8 cellular contexts compared by ENCODE assay signal in the genomic region with DNA sequence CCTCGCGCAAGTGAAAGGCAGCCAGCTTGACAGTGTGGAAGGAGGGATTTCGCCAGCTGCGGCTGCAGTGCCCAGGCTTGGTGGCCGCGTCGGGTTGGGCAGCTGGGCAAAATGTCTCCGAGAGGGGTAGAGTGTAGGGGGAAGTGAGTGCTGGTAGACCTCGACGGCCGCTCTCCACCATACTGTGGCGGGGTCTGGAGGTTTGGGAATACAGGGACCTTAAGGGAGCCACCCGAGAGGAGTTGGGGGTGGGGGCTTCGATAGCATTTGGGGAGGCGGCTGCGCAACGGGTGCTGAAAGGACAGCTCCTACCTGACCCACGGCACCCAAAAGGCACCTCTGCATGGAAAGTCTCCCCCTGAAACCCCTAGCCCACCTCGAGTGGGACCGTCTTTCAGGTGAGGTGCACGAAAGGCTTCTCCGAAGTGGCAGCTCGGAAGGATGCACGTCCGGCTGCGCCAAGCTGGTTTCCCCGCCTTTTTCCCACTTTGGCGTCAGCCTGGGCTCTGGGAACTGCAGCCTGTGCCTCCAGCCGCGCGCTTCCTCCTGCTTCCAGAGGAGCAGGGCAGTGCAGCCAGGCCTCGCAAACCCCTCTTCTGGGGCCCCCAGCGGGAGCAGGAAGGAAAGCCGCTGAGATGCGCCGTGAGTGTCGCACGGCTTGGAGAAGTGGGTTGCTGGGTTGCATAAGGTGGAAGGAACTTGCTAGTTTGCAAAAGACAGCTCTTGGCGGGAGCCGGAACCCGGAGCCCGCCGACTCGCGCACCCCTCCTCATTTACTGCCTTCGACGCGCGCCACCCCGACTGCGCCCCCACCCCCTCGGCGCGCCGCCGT. TPM values are rescaled to one million over a fixed set of nuclear protein-coding genes. Genes with fewer than 3 reads are reported as not detected.
DNase-seq lines count a peak whose midpoint lies in the region; ATAC-seq and TF ChIP-seq lines count a peak whose summit lies in the region.

No MANE protein-coding gene starts in this region.

- dilution Hi-C loops in IMR-90 (cut with HindIII; ENCODE audit: low sequenced_read_pairs, unreplicated experiment), result no loop called here

- H3K9me3 ChIP-seq in Caco-2 (no peaks in the 10 kb centered on the region), IMR-90 (ENCODE audit: control insufficient read depth, insufficient read depth, low read length) (no peaks in the 10 kb centered on the region), right atrium auricular region (no peaks in the 10 kb centered on the region)

- TF ChIP-seq CTCF in Caco-2 (IDR thresholded peaks at IDR 0.05; ENCODE audit: insufficient read depth in 1 of 2, low read depth in 1 of 2, low read length in 1 of 2, severe bottlenecking in 1 of 2, unreplicated experiment in 1 of 2), result no peak
- TF ChIP-seq CTCF in IMR-90 (conservative IDR thresholded peaks at IDR 0.05; ENCODE audit: low read depth, low read length), result no peak
- TF ChIP-seq CTCF in right atrium auricular region (IDR thresholded peaks at IDR 0.05), result no peak
- TF ChIP-seq CTCF in progenitor cell of endocrine pancreas (IDR thresholded peaks at IDR 0.05; ENCODE audit: unreplicated experiment), result no peak

- no peak overlapping the region for H3K18ac ChIP-seq in IMR-90 (ENCODE audit: low read depth, low read length)

- H2AFZ ChIP-seq in IMR-90 (replicated peaks; ENCODE audit: low read length, poor library complexity), result peak overlapping the region; percentile 80

- no peaks in the 10 kb centered on the region for H3K27me3 Mint-ChIP-seq in Caco-2 (ENCODE audit: insufficient read depth, unreplicated experiment)
- H3K27me3 Mint-ChIP-seq in progenitor cell of endocrine pancreas, result no peaks in the 10 kb centered on the region

- WGBS in IMR-90 (ENCODE audit: extremely low coverage in 2 of 2, insufficient read length in 1 of 2), 2 experiments, result 0% methylated on average over 11 of the region's 56 CpGs; no CpG with 5 or more reads in 1 of the 2 experiments

- H3K56ac ChIP-seq in IMR-90 (ENCODE audit: extremely low read depth, insufficient read depth, low read length), result peak overlapping the region; percentile 59; the same call in 1 of the 2 replicates

- BruUV-seq in Caco-2 (replicated peaks; lab: Mats Ljungman, UMichigan) (TSS peak; percentile 46), IMR-90 (replicated peaks; lab: Mats Ljungman, UMichigan) (no TSS peak)

- H3K4me1 Mint-ChIP-seq in Caco-2 (ENCODE audit: low read depth, unreplicated experiment), result peaks cover 12% of the 10 kb centered on the region
- peaks cover 26% of the 10 kb centered on the region for H3K4me1 Mint-ChIP-seq in progenitor cell of endocrine pancreas (ENCODE audit: low read depth)

- no peak overlapping the region for H3K14ac ChIP-seq in IMR-90 (replicated peaks; ENCODE audit: low read depth, low read length)

- DNase-seq in Caco-2 (peak; percentile 77 to 83), IMR-90 (peak; percentile 65), amygdala (lab: John Stamatoyannopoulos, UW) (peak in 47 of 56 donors; percentile 17 to 93 (median 67)), right atrium auricular region (ENCODE audit: low spot score) (peak; percentile 77), progenitor cell of endocrine pancreas (ENCODE audit: low spot score, unreplicated experiment) (peak; percentile 49)

- H2BK15ac ChIP-seq in IMR-90 (ENCODE audit: low read depth, low read length), result no peak overlapping the region

- H3K4me3 Mint-ChIP-seq in Caco-2 (ENCODE audit: unreplicated experiment) (peak overlapping the region; percentile 80), progenitor cell of endocrine pancreas (ENCODE audit: low read depth) (peak overlapping the region; percentile 91)

- no peak overlapping the region for H2BK120ac ChIP-seq in IMR-90 (ENCODE audit: low read depth, low read length)

- CTCF ChIA-PET in Caco-2 (lab: Charles Lee), result interaction anchor here (0.6 to 1.7 kb wide), 4 partner anchors 29 to 149 kb away, joined by 3 to 7 read pairs (median 5); a partner anchor contains a TSS
- CTCF ChIA-PET in IMR-90 (lab: Yijun Ruan, JAX), result interaction anchor here (0.6 to 1.0 kb wide), 2 partner anchors 28 to 841 kb away, joined by 3 to 8 read pairs; no protein-coding TSS in a partner anchor

- POLR2A ChIA-PET in Caco-2 (lab: Charles Lee) (interaction anchor here (0.5 to 1.7 kb wide), 3 partner anchors 30 to 42 kb away, joined by 3 to 8 read pairs (median 4); a partner anchor contains a TSS), IMR-90 (lab: Charles Lee; ENCODE audit: unreplicated experiment) (interaction anchor here (0.6 to 1.1 kb wide), 3 partner anchors 14 to 393 kb away, joined by 3 read pairs; no protein-coding TSS in a partner anchor)

- H3K4me2 ChIP-seq in IMR-90 (ENCODE audit: low read depth, low read length), result peak overlapping the region; percentile 94

- H3K4me3 ChIP-seq in Caco-2 (ENCODE audit: low read depth, low read length), result peak overlapping the region; percentile 78
- peak overlapping the region; percentile 90 for H3K4me3 ChIP-seq in IMR-90 (ENCODE audit: insufficient read depth, low read depth, low read length)
- peak overlapping the region; percentile 98 to 100 for H3K4me3 ChIP-seq in right atrium auricular region

- TF ChIP-seq POLR2A in IMR-90 (IDR thresholded peaks at IDR 0.05; ENCODE audit: low read depth, low read length), result no peak
- peak; percentile 54 for TF ChIP-seq POLR2A in Raji (IDR thresholded peaks at IDR 0.05; ENCODE audit: insufficient read depth, low read depth, low read length)

- H3K27ac Mint-ChIP-seq in Caco-2 (ENCODE audit: unreplicated experiment) (peak overlapping the region; percentile 88), progenitor cell of endocrine pancreas (peak overlapping the region; percentile 98)

- peak overlapping the region; percentile 88 for H2AK9ac ChIP-seq in IMR-90 (replicated peaks; ENCODE audit: low read depth, low read length, poor library complexity)

- H3K9me1 ChIP-seq in IMR-90 (ENCODE audit: insufficient read depth, low read length), result peaks cover 12% of the 10 kb centered on the region

- H3K23ac ChIP-seq in IMR-90 (ENCODE audit: low read depth, low read length), result peak overlapping the region; percentile 76; the same call in 1 of the 2 replicates

- H3K9me3 Mint-ChIP-seq in Caco-2 (ENCODE audit: unreplicated experiment) (no peaks in the 10 kb centered on the region), progenitor cell of endocrine pancreas (ENCODE audit: low read depth) (no peaks in the 10 kb centered on the region)

- no peak overlapping the region for H4K91ac ChIP-seq in IMR-90 (ENCODE audit: insufficient read depth, low read depth, low read length)

- H4K8ac ChIP-seq in IMR-90 (ENCODE audit: low read depth in 2 of 2, low read length in 2 of 2), result peak overlapping the region in 1 of 2 experiments; percentile 35; a peak in 1 of 4 replicates

- H2BK5ac ChIP-seq in IMR-90 (ENCODE audit: low read depth, low read length, poor library complexity, severe bottlenecking), result no peak overlapping the region

- peak; percentile 13 for ATAC-seq in GM21360 (IDR thresholded peaks at IDR 0.05; ENCODE audit: unreplicated experiment)
- peak; percentile 46 for ATAC-seq in IMR-90 (ENCODE audit: low read depth)
- ATAC-seq in HG02763 (IDR thresholded peaks at IDR 0.05; ENCODE audit: unreplicated experiment), result no peak

- peak overlapping the region; percentile 39; the same call in 1 of the 2 replicates for H3K4ac ChIP-seq in IMR-90 (ENCODE audit: low read depth, low read length)

- H3K36me3 Mint-ChIP-seq in Caco-2 (ENCODE audit: insufficient read depth, unreplicated experiment) (peaks cover 71% of the 10 kb centered on the region), progenitor cell of endocrine pancreas (ENCODE audit: insufficient read depth) (peaks cover 27% of the 10 kb centered on the region)

- peaks cover 15 to 56% of the 10 kb centered on the region in 2 experiments for H3K79me1 ChIP-seq in IMR-90 (ENCODE audit: low read depth in 1 of 2, low read length in 2 of 2)

- peaks cover 38% of the 10 kb centered on the region for H4K20me1 ChIP-seq in IMR-90 (ENCODE audit: insufficient read depth, low read length)

- intact Hi-C loops in Caco-2 (cut with micrococcal nuclease; ENCODE audit: unreplicated experiment), result loop anchor here (1.0 to 5.0 kb wide), 2 partner anchors 39 to 119 kb away; a partner anchor contains a TSS
- intact Hi-C loops in IMR-90 (cut with micrococcal nuclease), result no loop called here

- peaks cover 15% of the 10 kb centered on the region for H3K4me1 ChIP-seq in Caco-2
- peaks cover 7% of the 10 kb centered on the region for H3K4me1 ChIP-seq in IMR-90 (ENCODE audit: control insufficient read depth, insufficient read depth, low read length)
- H3K4me1 ChIP-seq in right atrium auricular region, result peaks cover 0 to 29% of the 10 kb centered on the region in 2 donors

- 0 out of 2 replicates have a peak overlapping the region, but pooled peaks have one; percentile 7 for H2AK5ac ChIP-seq in IMR-90 (ENCODE audit: low read depth, low read length)

- H3K27ac ChIP-seq in IMR-90 (ENCODE audit: insufficient read depth, low read length) (peak overlapping the region; percentile 6), right atrium auricular region (peak overlapping the region; percentile 100)

- TF ChIP-seq RAD21 in IMR-90 (IDR thresholded peaks at IDR 0.05; ENCODE audit: low read length), result no peak

- H3K36me3 ChIP-seq in Caco-2 (ENCODE audit: control insufficient read depth, insufficient read depth, low read length), result peaks cover 2% of the 10 kb centered on the region
- peaks cover 29% of the 10 kb centered on the region for H3K36me3 ChIP-seq in IMR-90 (ENCODE audit: control insufficient read depth, insufficient read depth, low read length)
- peaks cover 33% of the 10 kb centered on the region for H3K36me3 ChIP-seq in right atrium auricular region

- H4K5ac ChIP-seq in IMR-90 (ENCODE audit: low read depth, low read length), result no peak overlapping the region

- H3K27me3 ChIP-seq in Caco-2 (replicated peaks; ENCODE audit: control insufficient read depth, insufficient read depth, low read length), result no peaks in the 10 kb centered on the region
- no peaks in the 10 kb centered on the region for H3K27me3 ChIP-seq in IMR-90 (ENCODE audit: control insufficient read depth, insufficient read depth, low read length)
- H3K27me3 ChIP-seq in right atrium auricular region, result no peaks in the 10 kb centered on the region

- in situ Hi-C loops in IMR-90 (cut with MboI; ENCODE audit: low sequenced_read_pairs), result no loop called here

- peak overlapping the region; percentile 31; the same call in 1 of the 2 replicates for H3K9ac ChIP-seq in IMR-90 (ENCODE audit: low read depth, low read length)

- H2BK20ac ChIP-seq in IMR-90 (ENCODE audit: low read depth, low read length), result no peak overlapping the region

RNA-seq across cellular contexts. Expression of a gene that starts 0.5 kb away (rescaled TPM):
- total RNA-seq in Caco-2 (2022) (389 and 421 TPM in 2 replicates), IMR-90 (2012; rRNA removed) (367 and 481 TPM in 2 replicates), right atrium auricular region (100 to 1,000 TPM in 1 of 2 donors, 10 to 100 TPM in 1; 76.9 to 142 TPM), progenitor cell of endocrine pancreas (444 and 446 TPM in 2 replicates)
- polyA plus RNA-seq in IMR-90 (2012; rRNA removed), result 460 and 505 TPM in 2 replicates
- 228 and 231 TPM in 2 replicates for polyA plus RNA-seq in IMR-90 (2012; cell fraction: cytosol; rRNA removed)
- 76.8 and 308 TPM in 2 replicates for polyA plus RNA-seq in IMR-90 (2012; cell fraction: nucleus; rRNA removed; ENCODE audit: low replicate concordance)

RNA-seq across cellular contexts. Expression of a gene that starts 39.6 kb away (rescaled TPM):
- total RNA-seq in Caco-2 (2022) (46.9 and 55.6 TPM in 2 replicates), IMR-90 (2012; rRNA removed) (66.7 and 67.7 TPM in 2 replicates), right atrium auricular region (10 to 100 TPM; 24.2 to 33.3 TPM), progenitor cell of endocrine pancreas (44.4 and 51.5 TPM in 2 replicates)
- 42.8 and 49.3 TPM in 2 replicates for polyA plus RNA-seq in IMR-90 (2012; rRNA removed)
- polyA plus RNA-seq in IMR-90 (2012; cell fraction: cytosol; rRNA removed), result 25.0 and 31.1 TPM in 2 replicates
- 78.8 and 115 TPM in 2 replicates for polyA plus RNA-seq in IMR-90 (2012; cell fraction: nucleus; rRNA removed; ENCODE audit: low replicate concordance)

RNA-seq across cellular contexts. Expression of a gene that starts 57.8 kb away (rescaled TPM):
- total RNA-seq in Caco-2 (2022), result 26.9 and 29.0 TPM in 2 replicates
- 4.2 and 6.3 TPM in 2 replicates for total RNA-seq in IMR-90 (2012; rRNA removed)
- 3.6 and 3.8 TPM in 2 replicates for polyA plus RNA-seq in IMR-90 (2012; rRNA removed)
- polyA plus RNA-seq in IMR-90 (2012; cell fraction: cytosol; rRNA removed), result 2.7 and 3.6 TPM in 2 replicates
- polyA plus RNA-seq in IMR-90 (2012; cell fraction: nucleus; rRNA removed; ENCODE audit: low replicate concordance), result 3.0 and 4.7 TPM in 2 replicates
- 1 to 10 TPM; 1.8 to 6.9 TPM for total RNA-seq in right atrium auricular region
- total RNA-seq in progenitor cell of endocrine pancreas, result 26.7 and 29.6 TPM in 2 replicates
